8 cellular contexts compared by ENCODE assay signal in the genomic region with DNA sequence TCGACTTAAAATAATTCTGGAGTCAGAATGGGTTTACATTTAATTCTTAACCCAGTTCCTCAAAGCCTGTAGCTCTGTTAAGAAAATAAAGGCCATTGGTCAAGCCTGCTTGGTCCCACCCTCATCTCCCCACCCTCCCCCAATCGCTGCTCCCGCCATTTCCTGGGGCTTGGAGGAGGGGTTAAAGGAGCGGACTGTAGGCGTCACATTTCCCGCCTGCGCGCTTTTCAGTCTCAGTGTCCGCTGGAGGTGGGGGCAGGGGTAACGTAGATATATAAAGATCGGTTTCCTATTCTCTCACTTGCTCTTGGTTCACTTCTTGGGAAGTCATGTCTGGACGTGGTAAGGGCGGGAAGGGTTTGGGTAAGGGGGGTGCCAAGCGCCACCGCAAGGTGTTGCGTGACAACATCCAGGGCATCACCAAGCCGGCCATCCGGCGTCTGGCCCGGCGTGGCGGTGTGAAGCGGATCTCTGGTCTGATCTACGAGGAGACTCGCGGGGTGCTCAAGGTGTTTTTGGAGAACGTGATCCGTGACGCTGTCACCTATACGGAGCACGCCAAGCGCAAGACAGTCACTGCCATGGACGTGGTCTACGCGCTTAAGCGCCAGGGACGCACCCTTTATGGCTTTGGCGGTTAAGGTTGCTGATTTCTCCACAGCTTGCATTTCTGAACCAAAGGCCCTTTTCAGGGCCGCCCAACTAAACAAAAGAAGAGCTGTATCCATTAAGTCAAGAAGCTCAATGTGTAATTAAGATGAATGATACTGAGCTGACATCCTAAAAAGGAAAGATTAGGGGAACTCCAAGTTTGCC. TPM values are rescaled to one million over a fixed set of nuclear protein-coding genes. Genes with fewer than 3 reads are reported as not detected.
DNase-seq lines count a peak whose midpoint lies in the region; ATAC-seq, FAIRE-seq and TF ChIP-seq lines count a peak whose summit lies in the region.

No MANE protein-coding gene starts in this region.

- H3K4me1 ChIP-seq in BLaER1 (peaks cover 22% of the 10 kb centered on the region), HepG2 (ENCODE audit: insufficient read depth, low read length) (peaks cover 50% of the 10 kb centered on the region)

- in situ Hi-C loops in HepG2 (cut with HindIII; ENCODE audit: extremely low pct_ligation_motif_present, low pct_unique_long_range_greater_than_20kb): no loop called here

- H3K4me3 ChIP-seq in BLaER1 (peak overlapping the region; percentile 81), HepG2 (replicated peaks in 1 of 3; ENCODE audit: insufficient read depth in 1 of 3, low read depth in 2 of 3, low read length in 3 of 3) (peak overlapping the region; percentile 53 to 76 (median 60))

- H4K20me1 ChIP-seq in BLaER1: peaks cover under 1% of the 10 kb centered on the region; the same call in 1 of the 2 replicates
- no peaks in the 10 kb centered on the region for H4K20me1 ChIP-seq in HepG2 (ENCODE audit: insufficient read depth, low read length)

- DNase-seq in NCI-H748 (lab: John Stamatoyannopoulos, UW; ENCODE audit: unreplicated experiment): peak; percentile 99
- peak; percentile 81 for DNase-seq in activated CD4-positive, alpha-beta T cell treated with anti-CD3 and anti-CD28 coated beads, Interleukin-2, amount 50 U/mL, for 1 hour
- peak; percentile 89 for DNase-seq in dedifferentiated amniotic fluid mesenchymal stem cell (ENCODE audit: extremely low spot score)
- DNase-seq in HepG2 (ENCODE audit: low spot score): peak; percentile 79
- DNase-seq in stimulated activated CD4-positive, alpha-beta T cell treated with anti-CD3 and anti-CD28 coated beads, Interleukin-4, amount 100 ng/mL, for 1 hour: peak; percentile 72

- no peak for TF ChIP-seq EP300 in HepG2 (IDR thresholded peaks at IDR 0.05; ENCODE audit: low read depth in 2 of 2, low read length in 2 of 2)
- TF ChIP-seq EP300 in HepG2 (CRISPR knock-in tag; IDR thresholded peaks at IDR 0.05; ENCODE audit: borderline replicate concordance): no peak

- POLR2A ChIA-PET in HepG2 (lab: Yijun Ruan, JAX): interaction anchor here (0.5 to 4.6 kb wide), 15 partner anchors 10 to 1789 kb away, joined by 3 to 44 read pairs (median 4); a partner anchor contains a TSS

- peak; percentile 21 for FAIRE-seq in HepG2 (lab: Jason Lieb, UNC)

- H3K27ac ChIP-seq in BLaER1 (peak overlapping the region; percentile 96), HepG2 (ENCODE audit: extremely low read length, insufficient read depth, low read length) (peak overlapping the region; percentile 81)

- TF ChIP-seq RAD21 in HepG2 (CRISPR knock-in tag; IDR thresholded peaks at IDR 0.05): no peak

- peak overlapping the region; percentile 97 for H3K4me2 ChIP-seq in BLaER1
- peak overlapping the region; percentile 99 for H3K4me2 ChIP-seq in HepG2 (ENCODE audit: low read depth, low read length)

- WGBS in HepG2 (ENCODE audit: low lambda C conversion rate): 13% methylated on average over 29 of the region's 39 CpGs

- H3K36me3 ChIP-seq in BLaER1 (no peaks in the 10 kb centered on the region), HepG2 (replicated peaks in 1 of 2; ENCODE audit: control insufficient read depth in 1 of 2, insufficient read depth in 2 of 2, low read length in 2 of 2) (no peaks in the 10 kb centered on the region)

- H3K9me3 ChIP-seq in BLaER1 (peaks cover 30% of the 10 kb centered on the region), HepG2 (ENCODE audit: low read length) (no peaks in the 10 kb centered on the region)

- intact Hi-C loops in HepG2 (cut with micrococcal nuclease; ENCODE audit: unreplicated experiment): loop anchor here (1.0 to 10.0 kb wide), 2 partner anchors 9 to 513 kb away; a partner anchor contains a TSS

- TF ChIP-seq CTCF in HepG2 (CRISPR knock-in tag; IDR thresholded peaks at IDR 0.05): 0 out of 2 replicates have a peak, but pooled peaks have one; percentile 7

- TF ChIP-seq POLR2A in HepG2 (IDR thresholded peaks at IDR 0.05; ENCODE audit: insufficient read depth in 1 of 2, low read depth in 2 of 2, low read length in 2 of 2): peak; percentile 37 to 51; a peak in 2 of 4 replicates

- H3K27me3 ChIP-seq in BLaER1 (no peaks in the 10 kb centered on the region), HepG2 (ENCODE audit: control insufficient read depth in 1 of 2, insufficient read depth in 2 of 2, low read length in 2 of 2) (no peaks in the 10 kb centered on the region; a peak in 2 of 5 replicates)

- ATAC-seq in GM19395 (IDR thresholded peaks at IDR 0.05; ENCODE audit: unreplicated experiment): peak; percentile 54
- ATAC-seq in HG03521 (IDR thresholded peaks at IDR 0.05; ENCODE audit: unreplicated experiment): peak; percentile 64
- ATAC-seq in HepG2: peak; percentile 78

- H2AFZ ChIP-seq in HepG2 (ENCODE audit: low read length): peak overlapping the region; percentile 58

- H3K9ac ChIP-seq in BLaER1 (peak overlapping the region; percentile 97), HepG2 (ENCODE audit: insufficient read depth, low read depth, low read length) (peak overlapping the region; percentile 69)

- no peaks in the 10 kb centered on the region for H3K79me2 ChIP-seq in HepG2 (ENCODE audit: insufficient read depth, low read length)

- CTCF ChIA-PET in HepG2 (lab: Yijun Ruan, JAX; ENCODE audit: low intra/inter-chr PET ratio, low total read pairs): no interaction called here

- TSS peak; percentile 99 for BruUV-seq in HepG2 (replicated peaks; lab: Mats Ljungman, UMichigan)

TF ChIP-seq in HepG2, 621 proteins besides CTCF, POLR2A, EP300 and RAD21 (continues in another document):
- peak; percentile 38; the same call in 1 of the 2 replicates for TF ChIP-seq MTA1 (CRISPR knock-in tag; IDR thresholded peaks at IDR 0.05; ENCODE audit: borderline replicate concordance)
- TF ChIP-seq NAIF1 (CRISPR knock-in tag; IDR thresholded peaks at IDR 0.05; ENCODE audit: borderline replicate concordance): peak; percentile 58; the same call in 1 of the 2 replicates
- peak; percentile 76; the same call in 1 of the 2 replicates for TF ChIP-seq ZNF709 (CRISPR knock-in tag; IDR thresholded peaks at IDR 0.05)
- TF ChIP-seq AHR (CRISPR knock-in tag; IDR thresholded peaks at IDR 0.05): peak; percentile 89; the same call in 1 of the 2 replicates
- TF ChIP-seq, protein P1, sequence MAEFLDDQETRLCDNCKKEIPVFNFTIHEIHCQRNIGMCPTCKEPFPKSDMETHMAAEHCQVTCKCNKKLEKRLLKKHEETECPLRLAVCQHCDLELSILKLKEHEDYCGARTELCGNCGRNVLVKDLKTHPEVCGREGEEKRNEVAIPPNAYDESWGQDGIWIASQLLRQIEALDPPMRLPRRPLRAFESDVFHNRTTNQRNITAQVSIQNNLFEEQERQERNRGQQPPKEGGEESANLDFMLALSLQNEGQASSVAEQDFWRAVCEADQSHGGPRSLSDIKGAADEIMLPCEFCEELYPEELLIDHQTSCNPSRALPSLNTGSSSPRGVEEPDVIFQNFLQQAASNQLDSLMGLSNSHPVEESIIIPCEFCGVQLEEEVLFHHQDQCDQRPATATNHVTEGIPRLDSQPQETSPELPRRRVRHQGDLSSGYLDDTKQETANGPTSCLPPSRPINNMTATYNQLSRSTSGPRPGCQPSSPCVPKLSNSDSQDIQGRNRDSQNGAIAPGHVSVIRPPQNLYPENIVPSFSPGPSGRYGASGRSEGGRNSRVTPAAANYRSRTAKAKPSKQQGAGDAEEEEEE (CRISPR knock-in tag; IDR thresholded peaks at IDR 0.05; ENCODE audit: borderline replicate concordance): 0 out of 2 replicates have a peak, but pooled peaks have one; percentile 27
- TF ChIP-seq GATAD2A (CRISPR knock-in tag; IDR thresholded peaks at IDR 0.05): no peak; the same call in 1 of the 2 replicates
- peak; percentile 58; the same call in 1 of the 2 replicates for TF ChIP-seq RXRA (CRISPR knock-in tag; IDR thresholded peaks at IDR 0.05)
- TF ChIP-seq, protein P2, sequence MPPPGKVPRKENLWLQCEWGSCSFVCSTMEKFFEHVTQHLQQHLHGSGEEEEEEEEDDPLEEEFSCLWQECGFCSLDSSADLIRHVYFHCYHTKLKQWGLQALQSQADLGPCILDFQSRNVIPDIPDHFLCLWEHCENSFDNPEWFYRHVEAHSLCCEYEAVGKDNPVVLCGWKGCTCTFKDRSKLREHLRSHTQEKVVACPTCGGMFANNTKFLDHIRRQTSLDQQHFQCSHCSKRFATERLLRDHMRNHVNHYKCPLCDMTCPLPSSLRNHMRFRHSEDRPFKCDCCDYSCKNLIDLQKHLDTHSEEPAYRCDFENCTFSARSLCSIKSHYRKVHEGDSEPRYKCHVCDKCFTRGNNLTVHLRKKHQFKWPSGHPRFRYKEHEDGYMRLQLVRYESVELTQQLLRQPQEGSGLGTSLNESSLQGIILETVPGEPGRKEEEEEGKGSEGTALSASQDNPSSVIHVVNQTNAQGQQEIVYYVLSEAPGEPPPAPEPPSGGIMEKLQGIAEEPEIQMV (CRISPR knock-in tag; IDR thresholded peaks at IDR 0.05; ENCODE audit: low read depth): peak; percentile 23; the same call in 1 of the 2 replicates
- TF ChIP-seq PHF20 (CRISPR knock-in tag; IDR thresholded peaks at IDR 0.05): peak; percentile 42; the same call in 1 of the 2 replicates
- peak; percentile 52 for TF ChIP-seq ZFX (CRISPR knock-in tag; IDR thresholded peaks at IDR 0.05; ENCODE audit: low read depth)
- peak; percentile 35; the same call in 1 of the 2 replicates for TF ChIP-seq PITX1 (CRISPR knock-in tag; IDR thresholded peaks at IDR 0.05)

RNA-seq across cellular contexts. Expression of a gene that starts 59.0 kb away (rescaled TPM):
- total RNA-seq in HepG2 (2016; rRNA removed; fragmentation: Illumina TruSeq; extraction: Trizol): 2.5 and 3.6 TPM in 2 replicates
- 0.40 and 0.44 TPM in 2 replicates for total RNA-seq in HepG2 (2016; cell fraction: cytosol; rRNA removed; fragmentation: Illumina TruSeq; extraction: Trizol; ENCODE audit: low read depth)
- total RNA-seq in HepG2 (2016; cell fraction: insoluble cytoplasmic fraction; rRNA removed; fragmentation: Illumina TruSeq; extraction: Trizol): 2.6 and 3.4 TPM in 2 replicates
- total RNA-seq in HepG2 (2016; cell fraction: membrane; rRNA removed; fragmentation: Illumina TruSeq; extraction: Trizol): 1.1 TPM in 2 replicates
- 3.4 TPM in 2 replicates for total RNA-seq in HepG2 (2016; cell fraction: nucleus; rRNA removed; fragmentation: Illumina TruSeq; extraction: Trizol)
- polyA plus RNA-seq in HepG2 (2011; rRNA removed): 3.1 and 3.7 TPM in 2 replicates
- polyA plus RNA-seq in HepG2 (2011; cell fraction: cytosol; rRNA removed): 1.1 and 1.8 TPM in 2 replicates
- polyA plus RNA-seq in HepG2 (2011; cell fraction: nucleus; rRNA removed): 4.0 and 5.6 TPM in 2 replicates
- polyA plus RNA-seq in HepG2 (2012): 2.3 and 2.9 TPM in 2 replicates
- 0.16 and 0.17 TPM in 2 replicates for polyA plus RNA-seq in HepG2 (2016; cell fraction: cytosol; fragmentation: Illumina TruSeq; extraction: Trizol; ENCODE audit: low read depth)
- polyA plus RNA-seq in HepG2 (2016; cell fraction: insoluble cytoplasmic fraction; fragmentation: Illumina TruSeq; extraction: Trizol; ENCODE audit: low read depth): 2.1 and 2.5 TPM in 2 replicates
- polyA plus RNA-seq in HepG2 (2016; cell fraction: membrane; fragmentation: Illumina TruSeq; extraction: Trizol; ENCODE audit: low read depth): 0.42 and 0.45 TPM in 2 replicates
- polyA plus RNA-seq in HepG2 (2016; cell fraction: nucleus; fragmentation: Illumina TruSeq; extraction: Trizol; ENCODE audit: insufficient read depth, low read depth): 4.1 and 4.8 TPM in 2 replicates
- 2.6 and 4.4 TPM in 2 replicates for polyA minus RNA-seq in HepG2 (2011; rRNA and poly(A)+ RNA removed; ENCODE audit: low replicate concordance)
- polyA minus RNA-seq in HepG2 (2011; cell fraction: cytosol; rRNA and poly(A)+ RNA removed): 1.8 and 2.8 TPM in 2 replicates
- polyA minus RNA-seq in HepG2 (2011; cell fraction: nucleus; rRNA and poly(A)+ RNA removed): 8.8 and 11.1 TPM in 2 replicates

Comparison
In these comparisons a context has a peak if more than half of its experiments do, and no peak if none do; other contexts are left out.
1. Peak in every context shown above with its lines: DNase-seq, ATAC-seq, H3K4me3 ChIP-seq and H3K27ac ChIP-seq.